In the genomic region with DNA sequence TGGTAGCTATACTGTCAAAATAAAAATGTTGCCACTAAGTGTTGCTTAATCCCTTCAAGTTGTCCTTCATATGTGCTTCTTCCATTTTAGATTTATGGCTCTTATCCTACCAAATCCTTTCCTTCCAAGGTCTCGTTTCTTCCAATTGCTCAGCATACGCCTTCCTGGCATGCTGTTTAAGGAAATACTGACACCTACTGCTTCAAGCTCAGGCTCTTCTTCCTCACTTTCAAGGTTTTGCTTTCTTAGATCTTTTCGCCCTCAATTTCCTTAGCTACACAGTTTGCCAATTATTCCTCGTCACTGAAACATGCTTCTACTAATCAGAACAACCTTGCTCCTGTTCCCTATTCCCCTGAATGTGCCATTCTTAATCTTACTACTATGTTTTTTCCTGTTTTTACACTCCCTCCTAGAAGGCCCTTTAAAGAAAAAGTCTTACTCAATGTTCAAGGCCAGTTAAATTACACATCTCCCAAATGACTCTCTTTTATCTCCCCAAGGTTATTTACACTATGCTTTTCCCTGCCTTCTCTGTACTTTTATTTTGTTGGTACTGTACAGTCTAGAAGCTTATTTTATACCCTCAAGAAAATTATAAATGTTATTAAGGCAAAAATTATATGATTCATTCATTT, we compare ENCODE assay signal across 16 cellular contexts.
A peak's percentile ranks its signal among the peaks of the same experiment; 100 is the strongest.
DNase-seq lines count a peak whose midpoint lies in the region; ATAC-seq and TF ChIP-seq lines count a peak whose summit lies in the region.
"Had no signal": no experiment of that assay in that cellular context is flagged by ENCODE, and none has a peak within 500 bp of the region (broad histone marks: within the 10 kb centered on the region; RNA-seq: fewer than 3 reads in every experiment).

No MANE protein-coding gene starts in this region.

- CTCF ChIA-PET in activated CD8-positive, alpha-beta T cell treated with anti-CD3 and anti-CD28 coated beads for 36 hours (lab: Charles Lee), result no interaction called here

- peak; percentile 9 for DNase-seq in M059J (ENCODE audit: low read depth)
- DNase-seq in adrenal gland, result peak in 2 of 7 donors; percentile 10 to 12
- peak in 1 of 2 donors; percentile 36 for DNase-seq in foreskin keratinocyte
- DNase-seq in neural progenitor cell (ENCODE audit: low spot score), result no peak
- DNase-seq in activated CD8-positive, alpha-beta T cell treated with anti-CD3 and anti-CD28 coated beads for 36 hours, result no peak
- DNase-seq in DMS53 (lab: John Stamatoyannopoulos, UW), result no peak
- DNase-seq in activated CD4-positive, alpha-beta T cell treated with anti-CD3 and anti-CD28 coated beads, Interleukin-2, amount 50 U/mL, for 4 hours, result no peak
- no peak for DNase-seq in OCI-M2 (lab: John Stamatoyannopoulos, UW; ENCODE audit: unreplicated experiment)
- DNase-seq: activated naive CD4-positive, alpha-beta T cell; activated T-cell treated with anti-CD3 and anti-CD28 coated beads for 4 hours; Calu3; lower lobe of right lung; naive B cell had no signal

- H3K4me3 ChIP-seq in adrenal gland, result no peak overlapping the region
- H3K4me3 ChIP-seq in neural progenitor cell, result no peak overlapping the region
- H3K4me3 ChIP-seq: ascending aorta, gastroesophageal sphincter, lower lobe of right lung, suprapubic skin had no signal

- intact Hi-C loops in adrenal gland (cut with DNase I), result no loop called here
- intact Hi-C loops in activated CD8-positive, alpha-beta T cell treated with anti-CD3 and anti-CD28 coated beads for 36 hours (cut with micrococcal nuclease), result no loop called here

- H3K9ac ChIP-seq in neural progenitor cell, result no peak overlapping the region

- no peak overlapping the region for H3K4me2 ChIP-seq in neural progenitor cell

- no peak overlapping the region for H3K4me3 Mint-ChIP-seq in neural progenitor cell
- H3K4me3 Mint-ChIP-seq in activated CD8-positive, alpha-beta T cell treated with anti-CD3 and anti-CD28 coated beads for 36 hours, result no peak overlapping the region
- H3K4me3 Mint-ChIP-seq: naive B cell had no signal

- no peak for ATAC-seq in foreskin keratinocyte
- no peak for ATAC-seq in activated CD8-positive, alpha-beta T cell treated with anti-CD3 and anti-CD28 coated beads for 36 hours
- ATAC-seq: gastroesophageal sphincter, lower lobe of right lung had no signal

- H3K27me3 Mint-ChIP-seq in neural progenitor cell (ENCODE audit: insufficient read depth, low read depth), result peaks cover 3% of the 10 kb centered on the region
- no peaks in the 10 kb centered on the region for H3K27me3 Mint-ChIP-seq in activated CD8-positive, alpha-beta T cell treated with anti-CD3 and anti-CD28 coated beads for 36 hours
- H3K27me3 Mint-ChIP-seq: naive B cell had no signal

- no peaks in the 10 kb centered on the region for H3K79me2 ChIP-seq in neural progenitor cell (ENCODE audit: low read depth)

- no peaks in the 10 kb centered on the region for H4K20me1 ChIP-seq in neural progenitor cell (ENCODE audit: low read depth)

- WGBS in adrenal gland, 4 donors, result 17 to 21% (median 19%) methylated on average over 4 of the region's 4 CpGs

- H3K9me3 ChIP-seq in adrenal gland (replicated peaks in 1 of 3) (no peaks in the 10 kb centered on the region), neural progenitor cell (ENCODE audit: low read depth) (no peaks in the 10 kb centered on the region)
- H3K9me3 ChIP-seq: ascending aorta, gastroesophageal sphincter, lower lobe of right lung, suprapubic skin had no signal

- no peak overlapping the region for H3K27ac Mint-ChIP-seq in neural progenitor cell
- H3K27ac Mint-ChIP-seq in activated CD8-positive, alpha-beta T cell treated with anti-CD3 and anti-CD28 coated beads for 36 hours, result no peak overlapping the region
- H3K27ac Mint-ChIP-seq: naive B cell had no signal

- peak overlapping the region in 4 of 5 donors; percentile 60 to 75 (median 67) for H3K27ac ChIP-seq in adrenal gland
- H3K27ac ChIP-seq in foreskin keratinocyte, result no peak overlapping the region
- H3K27ac ChIP-seq in neural progenitor cell, result no peak overlapping the region
- H3K27ac ChIP-seq: ascending aorta, gastroesophageal sphincter, lower lobe of right lung, suprapubic skin had no signal

- peaks cover 4% of the 10 kb centered on the region for H3K9me3 Mint-ChIP-seq in neural progenitor cell
- no peaks in the 10 kb centered on the region for H3K9me3 Mint-ChIP-seq in activated CD8-positive, alpha-beta T cell treated with anti-CD3 and anti-CD28 coated beads for 36 hours

- no peaks in the 10 kb centered on the region for H3F3A ChIP-seq in neural progenitor cell (ENCODE audit: low read depth)

- H3K27me3 ChIP-seq in adrenal gland (no peaks in the 10 kb centered on the region), foreskin keratinocyte (no peaks in the 10 kb centered on the region), neural progenitor cell (no peaks in the 10 kb centered on the region)
- H3K27me3 ChIP-seq: ascending aorta, gastroesophageal sphincter, suprapubic skin had no signal

- H3K4me1 Mint-ChIP-seq in neural progenitor cell, result peaks cover 6% of the 10 kb centered on the region
- H3K4me1 Mint-ChIP-seq in activated CD8-positive, alpha-beta T cell treated with anti-CD3 and anti-CD28 coated beads for 36 hours (ENCODE audit: low read depth), result no peaks in the 10 kb centered on the region
- H3K4me1 Mint-ChIP-seq: naive B cell had no signal

- H2AFZ ChIP-seq in neural progenitor cell (replicated peaks), result no peak overlapping the region

- peaks cover 8 to 20% of the 10 kb centered on the region in 2 donors for H3K4me1 ChIP-seq in adrenal gland (replicated peaks in 1 of 2)
- peaks cover 7% of the 10 kb centered on the region for H3K4me1 ChIP-seq in foreskin keratinocyte
- no peaks in the 10 kb centered on the region for H3K4me1 ChIP-seq in neural progenitor cell
- H3K4me1 ChIP-seq: ascending aorta, gastroesophageal sphincter, suprapubic skin had no signal

- TF ChIP-seq CTCF in adrenal gland (IDR thresholded peaks at IDR 0.05), result no peak
- peak; percentile 50 for TF ChIP-seq CTCF in foreskin keratinocyte (conservative IDR thresholded peaks at IDR 0.05)
- TF ChIP-seq CTCF in neural progenitor cell (IDR thresholded peaks at IDR 0.05), result peak; percentile 23
- no peak for TF ChIP-seq CTCF in activated CD8-positive, alpha-beta T cell treated with anti-CD3 and anti-CD28 coated beads for 36 hours (IDR thresholded peaks at IDR 0.05)

- POLR2A ChIA-PET in activated CD8-positive, alpha-beta T cell treated with anti-CD3 and anti-CD28 coated beads for 36 hours (lab: Charles Lee), result no interaction called here

- H3K36me3 ChIP-seq in adrenal gland (replicated peaks in 1 of 2), result no peaks in the 10 kb centered on the region
- no peaks in the 10 kb centered on the region for H3K36me3 ChIP-seq in neural progenitor cell
- H3K36me3 ChIP-seq: ascending aorta, gastroesophageal sphincter, lower lobe of right lung, suprapubic skin had no signal

- no peaks in the 10 kb centered on the region for H3K36me3 Mint-ChIP-seq in neural progenitor cell
- no peaks in the 10 kb centered on the region for H3K36me3 Mint-ChIP-seq in activated CD8-positive, alpha-beta T cell treated with anti-CD3 and anti-CD28 coated beads for 36 hours (ENCODE audit: low read depth)
- H3K36me3 Mint-ChIP-seq: naive B cell had no signal

- no peak for TF ChIP-seq POLR2A in adrenal gland (IDR thresholded peaks at IDR 0.05)

Comparison
In these comparisons a context has a peak if more than half of its experiments do, and no peak if none do; other contexts are left out.
1. H3K27ac ChIP-seq: peak in adrenal gland (4 of 5); none in foreskin keratinocyte (single experiment) and neural progenitor cell (single experiment).
2. CTCF ChIP-seq: peak in foreskin keratinocyte (single experiment) and neural progenitor cell (single experiment); none in adrenal gland (0 of 6) and activated CD8-positive, alpha-beta T cell treated with anti-CD3 and anti-CD28 coated beads for 36 hours (single experiment).